In genomic region chr16:67449739-67450138, GRCh38 we compare ENCODE assay signal across 25 cellular contexts. TPM values are rescaled to one million over a fixed set of nuclear protein-coding genes. Genes with fewer than 3 reads are reported as not detected.
DNase-seq lines count a peak whose midpoint lies in the region; ATAC-seq and TF ChIP-seq lines count a peak whose summit lies in the region.
"Had no signal": no experiment of that assay in that cellular context is flagged by ENCODE, and none has a peak within 500 bp of the region (broad histone marks: within the 10 kb centered on the region; RNA-seq: fewer than 3 reads in every experiment).

No MANE protein-coding gene starts in this region.

- intact Hi-C loops in right lobe of liver (cut with DNase I) = no loop called here
- intact Hi-C loops in prostate gland (cut with DNase I) = no loop called here

- H3K4me3 ChIP-seq in GM23338 (no peak overlapping the region), right lobe of liver (no peak overlapping the region), prostate gland (no peak overlapping the region)
- H3K4me3 ChIP-seq: lung, MG63 had no signal

- no peaks in the 10 kb centered on the region for H3K9me2 ChIP-seq in GM23338 (ENCODE audit: insufficient read depth)

- no peak overlapping the region for H3K4me3 Mint-ChIP-seq in GM23338
- H3K4me3 Mint-ChIP-seq in central memory CD8-positive, alpha-beta T cell = no peak overlapping the region
- H3K4me3 Mint-ChIP-seq: activated naive CD4-positive, alpha-beta T cell treated with anti-CD3 and anti-CD28 coated beads, Interleukin-2, amount 50 U/mL, for 24 hours; activated T-cell treated with anti-CD3 and anti-CD28 coated beads, Interleukin-2, amount 50 U/mL, for 4 hours; T-helper 1 cell treated with Interleukin-12 subunit alpha and Interleukin-12 subunit beta and Interleukin-4 antibody, amounts not matched to agents 30 μg/mL and 1 μg/mL, for 36 hours had no signal

- 8% methylated on average over 2 of the region's 3 CpGs for WGBS in right lobe of liver (ENCODE audit: insufficient coverage, low coverage, low lambda C conversion rate, missing lambda C conversion rate)
- WGBS in prostate gland = 68% methylated on average over 3 of the region's 3 CpGs

- no peaks in the 10 kb centered on the region for H3K79me2 ChIP-seq in GM23338 (replicated peaks; ENCODE audit: insufficient read depth)

- DNase-seq in GM23338 (ENCODE audit: low spot score) = no peak
- no peak for DNase-seq in central memory CD8-positive, alpha-beta T cell (ENCODE audit: low spot score in 2 of 2)
- peak; percentile 82 to 96 (median 95) for DNase-seq in right lobe of liver
- no peak for DNase-seq in prostate gland (ENCODE audit: low spot score)
- DNase-seq in MV-4-11 (lab: John Stamatoyannopoulos, UW) = no peak
- DNase-seq in activated T-cell treated with anti-CD3 and anti-CD28 coated beads, Interleukin-2, amount 50 U/mL, for 1 hour = no peak
- DNase-seq in NCI-H146 (lab: John Stamatoyannopoulos, UW) = no peak
- DNase-seq: activated CD4-positive, alpha-beta T cell treated with anti-CD3 and anti-CD28 coated beads, Interleukin-2, amount 50 U/mL, for 48 hours; activated T-cell treated with anti-CD3 and anti-CD28 coated beads, Interleukin-2, amount 50 U/mL, for 4 hours; brain microvascular endothelial cell; DMS53; MG63; NCI-H187; NCI-H510A; stimulated activated naive CD4-positive, alpha-beta T cell; trophoblast cell; WERI-Rb-1 had no signal

- H3K36me3 ChIP-seq in GM23338 (ENCODE audit: insufficient read depth) (no peaks in the 10 kb centered on the region), right lobe of liver (peaks cover 0 to 3% (median 1%) of the 10 kb centered on the region in 4 donors), prostate gland (no peaks in the 10 kb centered on the region)
- H3K36me3 ChIP-seq: MG63 had no signal

- H4K20me1 ChIP-seq in GM23338 (replicated peaks; ENCODE audit: insufficient read depth) = no peaks in the 10 kb centered on the region; the same call in 1 of the 2 replicates

- 0 out of 2 replicates have a peak overlapping the region, but pooled peaks have one; percentile 49 for H3K27ac Mint-ChIP-seq in GM23338
- peak overlapping the region; percentile 50 for H3K27ac Mint-ChIP-seq in central memory CD8-positive, alpha-beta T cell (ENCODE audit: low read depth)
- H3K27ac Mint-ChIP-seq: activated naive CD4-positive, alpha-beta T cell treated with anti-CD3 and anti-CD28 coated beads, Interleukin-2, amount 50 U/mL, for 24 hours; T-helper 1 cell treated with Interleukin-12 subunit alpha and Interleukin-12 subunit beta and Interleukin-4 antibody, amounts not matched to agents 30 μg/mL and 1 μg/mL, for 36 hours had no signal

- ATAC-seq in GM23338 (no peak), right lobe of liver (peak; percentile 61 to 81 (median 74)), HG03175 (IDR thresholded peaks at IDR 0.05; ENCODE audit: unreplicated experiment) (no peak)
- ATAC-seq in central memory CD8-positive, alpha-beta T cell (replicated peaks; ENCODE audit: extremely low read depth, poor library complexity, severe bottlenecking) = no peak
- ATAC-seq: activated T-cell treated with anti-CD3 and anti-CD28 coated beads, Interleukin-2, amount 50 U/mL, for 4 hours had no signal

- no peaks in the 10 kb centered on the region for H3F3A ChIP-seq in GM23338 (replicated peaks; ENCODE audit: low read depth)

- no peaks in the 10 kb centered on the region for H3K4me1 ChIP-seq in GM23338 (ENCODE audit: insufficient read depth)
- peaks cover 0 to 52% (median 33%) of the 10 kb centered on the region in 4 donors for H3K4me1 ChIP-seq in right lobe of liver
- peaks cover 45% of the 10 kb centered on the region for H3K4me1 ChIP-seq in prostate gland (replicated peaks)

- no peak for TF ChIP-seq CTCF in GM23338 (conservative IDR thresholded peaks at IDR 0.05; ENCODE audit: low read depth in 2 of 2)
- no peak for TF ChIP-seq CTCF in right lobe of liver (IDR thresholded peaks at IDR 0.05)
- no peak for TF ChIP-seq CTCF in prostate gland (IDR thresholded peaks at IDR 0.05)

- H3K9me3 ChIP-seq in right lobe of liver (no peaks in the 10 kb centered on the region), prostate gland (no peaks in the 10 kb centered on the region)
- H3K9me3 ChIP-seq: MG63 had no signal

- H3K27ac ChIP-seq in GM23338 (ENCODE audit: low read depth) (no peak overlapping the region), right lobe of liver (peak overlapping the region in 1 of 3 donors; percentile 15), prostate gland (peak overlapping the region; percentile 29 to 86)
- H3K27ac ChIP-seq: brain microvascular endothelial cell, WERI-Rb-1 had no signal

- TF ChIP-seq POLR2A in right lobe of liver (IDR thresholded peaks at IDR 0.05) (no peak), prostate gland (IDR thresholded peaks at IDR 0.05) (no peak)

- peaks cover 3% of the 10 kb centered on the region; the same call in 1 of the 3 replicates for H3K9me3 Mint-ChIP-seq in GM23338
- no peaks in the 10 kb centered on the region for H3K9me3 Mint-ChIP-seq in central memory CD8-positive, alpha-beta T cell
- H3K9me3 Mint-ChIP-seq: activated naive CD4-positive, alpha-beta T cell treated with anti-CD3 and anti-CD28 coated beads, Interleukin-2, amount 50 U/mL, for 24 hours; activated T-cell treated with anti-CD3 and anti-CD28 coated beads, Interleukin-2, amount 50 U/mL, for 4 hours; T-helper 1 cell treated with Interleukin-12 subunit alpha and Interleukin-12 subunit beta and Interleukin-4 antibody, amounts not matched to agents 30 μg/mL and 1 μg/mL, for 36 hours had no signal

- H3K4me1 Mint-ChIP-seq in GM23338 = peaks cover 4% of the 10 kb centered on the region; the same call in 2 of the 3 replicates
- H3K4me1 Mint-ChIP-seq in central memory CD8-positive, alpha-beta T cell = peaks cover 34% of the 10 kb centered on the region
- H3K4me1 Mint-ChIP-seq: activated naive CD4-positive, alpha-beta T cell treated with anti-CD3 and anti-CD28 coated beads, Interleukin-2, amount 50 U/mL, for 24 hours had no signal

- no peak overlapping the region for H3K4me2 ChIP-seq in GM23338

- H3K27me3 ChIP-seq in GM23338 (ENCODE audit: insufficient read depth) (no peaks in the 10 kb centered on the region), right lobe of liver (no peaks in the 10 kb centered on the region), prostate gland (replicated peaks; ENCODE audit: insufficient read depth) (no peaks in the 10 kb centered on the region)
- H3K27me3 ChIP-seq: brain microvascular endothelial cell, MG63 had no signal

- peaks cover 14% of the 10 kb centered on the region for H3K36me3 Mint-ChIP-seq in GM23338 (ENCODE audit: low read depth)
- H3K36me3 Mint-ChIP-seq in central memory CD8-positive, alpha-beta T cell (ENCODE audit: insufficient read depth) = peaks cover 14% of the 10 kb centered on the region
- H3K36me3 Mint-ChIP-seq: activated naive CD4-positive, alpha-beta T cell treated with anti-CD3 and anti-CD28 coated beads, Interleukin-2, amount 50 U/mL, for 24 hours had no signal

- H2AFZ ChIP-seq in GM23338 = no peak overlapping the region

- H3K27me3 Mint-ChIP-seq in GM23338 (ENCODE audit: insufficient read depth, low read depth, poor library complexity) = peaks cover 15% of the 10 kb centered on the region
- H3K27me3 Mint-ChIP-seq in central memory CD8-positive, alpha-beta T cell = no peaks in the 10 kb centered on the region
- H3K27me3 Mint-ChIP-seq: activated naive CD4-positive, alpha-beta T cell treated with anti-CD3 and anti-CD28 coated beads, Interleukin-2, amount 50 U/mL, for 24 hours had no signal

TF ChIP-seq in GM23338, 12 proteins besides CTCF, POLR2A, EP300 and RAD21 (continues in another document):
- TF ChIP-seq NANOG (IDR thresholded peaks at IDR 0.05; ENCODE audit: borderline replicate concordance) (no peak), EZH2 (IDR thresholded peaks at IDR 0.05; ENCODE audit: low read depth, unreplicated experiment) (no peak), ZNF331 (CRISPR knock-in tag; IDR thresholded peaks at IDR 0.05; ENCODE audit: low read depth) (no peak), CREB1 (CRISPR knock-in tag; IDR thresholded peaks at IDR 0.05; ENCODE audit: low read depth) (no peak), ETS1 (IDR thresholded peaks at IDR 0.05) (no peak)

RNA-seq across cellular contexts. Expression of gene HSD11B2, which starts 18.8 kb away (rescaled TPM):
- total RNA-seq in GM23338 (2014; rRNA removed; shearing (Covaris generic)) = 23.0 and 25.1 TPM in 2 replicates
- polyA plus RNA-seq in GM23338 (2016; fragmentation: Nextera tagmentation; extraction: Ambion mirVana) = 14.8 and 16.6 TPM in 2 replicates
- total RNA-seq in right lobe of liver (1 to 10 TPM; 1.3 to 2.7 (median 2.1) TPM), prostate gland (10 to 100 TPM; 11.4 to 35.6 TPM)
- total RNA-seq: dermis microvascular lymphatic vessel endothelial cell had no signal

RNA-seq across cellular contexts. Expression of gene ATP6V0D1, which starts 31.2 kb away (rescaled TPM):
- 68.7 and 69.4 TPM in 2 replicates for total RNA-seq in GM23338 (2014; rRNA removed; shearing (Covaris generic))
- 19.5 and 20.6 TPM in 2 replicates for polyA plus RNA-seq in GM23338 (2016; fragmentation: Nextera tagmentation; extraction: Ambion mirVana)
- total RNA-seq in right lobe of liver (10 to 100 TPM; 33.6 to 84.6 (median 47.0) TPM), prostate gland (100 to 1,000 TPM in 1 of 2 donors, 10 to 100 TPM in 1; 98.3 to 138 TPM)

RNA-seq across cellular contexts. Expression of gene ZDHHC1, which starts 33.5 kb away (rescaled TPM):
- 2.3 and 2.7 TPM in 2 replicates for total RNA-seq in GM23338 (2014; rRNA removed; shearing (Covaris generic))
- 1.4 and 1.6 TPM in 2 replicates for polyA plus RNA-seq in GM23338 (2016; fragmentation: Nextera tagmentation; extraction: Ambion mirVana)
- total RNA-seq in right lobe of liver (1 to 10 TPM; 1.2 to 4.0 (median 1.8) TPM), prostate gland (10 to 100 TPM; 20.3 to 69.8 TPM)

RNA-seq across cellular contexts. Expression of gene AGRP, which starts 33.6 kb away (rescaled TPM):
- total RNA-seq in GM23338 (2014; rRNA removed; shearing (Covaris generic)) = not detected in 2 replicates
- polyA plus RNA-seq in GM23338 (2016; fragmentation: Nextera tagmentation; extraction: Ambion mirVana) = not detected in 2 replicates
- not detected for total RNA-seq in right lobe of liver
- total RNA-seq in prostate gland = 1 to 10 TPM in 1 of 2 donors, not detected in 1; 1.5 TPM
- total RNA-seq: activated T-cell treated with anti-CD3 and anti-CD28 coated beads, Interleukin-2, amount 50 U/mL, for 4 hours; dermis microvascular lymphatic vessel endothelial cell; renal cortical epithelial cell had no signal
- polyA plus RNA-seq: esophagus, neural cell had no signal

RNA-seq across cellular contexts. Expression of gene TPPP3, which starts 56.4 kb away (rescaled TPM):
- 0.28 TPM in 1 of 2 replicates, not detected in the other for total RNA-seq in GM23338 (2014; rRNA removed; shearing (Covaris generic))
- polyA plus RNA-seq in GM23338 (2016; fragmentation: Nextera tagmentation; extraction: Ambion mirVana) = 0.26 and 1.3 TPM in 2 replicates
- total RNA-seq in right lobe of liver = under 1 TPM in 5 of 6 experiments, not detected in 1; 0.24 to 0.65 (median 0.37) TPM
- total RNA-seq in prostate gland = 1 to 10 TPM; 3.4 to 10.0 TPM

Comparison
In these comparisons a context has a peak if more than half of its experiments do, and no peak if none do; other contexts are left out.
1. ATAC-seq: peak in right lobe of liver (4 of 4); none in GM23338 (single experiment), central memory CD8-positive, alpha-beta T cell (single experiment) and HG03175 (single experiment).
2. DNase-seq: peak in right lobe of liver (3 of 3); none in GM23338 (single experiment), central memory CD8-positive, alpha-beta T cell (0 of 2), prostate gland (single experiment), MV-4-11 (single experiment), activated T-cell treated with anti-CD3 and anti-CD28 coated beads, Interleukin-2, amount 50 U/mL, for 1 hour (single experiment) and NCI-H146 (single experiment).